In genomic region chr10:127259385-127259784, GRCh38 we compare ENCODE assay signal across 24 cellular contexts.
DNase-seq lines count a peak whose midpoint lies in the region; ATAC-seq and TF ChIP-seq lines count a peak whose summit lies in the region.
"Had no signal": no experiment of that assay in that cellular context is flagged by ENCODE, and none has a peak within 500 bp of the region (broad histone marks: within the 10 kb centered on the region; RNA-seq: fewer than 3 reads in every experiment).

No MANE protein-coding gene starts in this region.

- H3K4me1 Mint-ChIP-seq in nephron progenitor cell (peaks cover 19% of the 10 kb centered on the region), osteocyte (ENCODE audit: unreplicated experiment) (peaks cover 12% of the 10 kb centered on the region)

- H3K27ac Mint-ChIP-seq in nephron progenitor cell (peak overlapping the region; percentile 41), osteocyte (ENCODE audit: unreplicated experiment) (no peak overlapping the region)
- H3K27ac Mint-ChIP-seq: CD4-positive, alpha-beta memory T cell; CD4-positive, CD25-positive, alpha-beta regulatory T cell had no signal

- peaks cover 0 to 1% (median under 1%) of the 10 kb centered on the region in 4 donors for H3K4me1 ChIP-seq in upper lobe of left lung
- no peaks in the 10 kb centered on the region for H3K4me1 ChIP-seq in left lung
- H3K4me1 ChIP-seq: BE2C had no signal

- H3K36me3 ChIP-seq in upper lobe of left lung (peaks cover 0 to 16% (median 4%) of the 10 kb centered on the region in 4 donors), left lung (peaks cover 0 to 7% of the 10 kb centered on the region in 2 donors)
- H3K36me3 ChIP-seq: BE2C, BLaER1 had no signal

- no peak overlapping the region for H3K27ac ChIP-seq in upper lobe of left lung
- H3K27ac ChIP-seq in left lung: no peak overlapping the region
- H3K27ac ChIP-seq: BLaER1 had no signal

- H3K36me3 Mint-ChIP-seq in nephron progenitor cell (ENCODE audit: low read depth) (peaks cover 45% of the 10 kb centered on the region), osteocyte (ENCODE audit: unreplicated experiment) (peaks cover 19% of the 10 kb centered on the region)
- H3K36me3 Mint-ChIP-seq: CD14-positive monocyte; CD4-positive, alpha-beta memory T cell; CD4-positive, CD25-positive, alpha-beta regulatory T cell; CD8-positive, alpha-beta memory T cell had no signal

- H3K4me3 Mint-ChIP-seq in nephron progenitor cell (no peak overlapping the region), osteocyte (ENCODE audit: unreplicated experiment) (no peak overlapping the region)
- H3K4me3 Mint-ChIP-seq: CD14-positive monocyte; CD4-positive, alpha-beta memory T cell; CD4-positive, CD25-positive, alpha-beta regulatory T cell; CD8-positive, alpha-beta memory T cell had no signal

- 92 to 98% methylated on average over 6 to 12 of the region's 12 CpGs for WGBS in upper lobe of left lung, 2 donors

- H3K9me3 ChIP-seq in upper lobe of left lung (no peaks in the 10 kb centered on the region), left lung (no peaks in the 10 kb centered on the region)
- H3K9me3 ChIP-seq: BE2C had no signal

- TF ChIP-seq POLR2A in upper lobe of left lung (IDR thresholded peaks at IDR 0.05): no peak

- ATAC-seq in upper lobe of left lung (ENCODE audit: low FRiP score in 2 of 2): peak; percentile 12 to 60
- ATAC-seq in HG03354 (IDR thresholded peaks at IDR 0.05; ENCODE audit: poor library complexity, severe bottlenecking, unreplicated experiment): no peak
- ATAC-seq in left lung: no peak
- ATAC-seq: GM12878 had no signal

- H3K4me3 ChIP-seq in upper lobe of left lung (no peak overlapping the region), left lung (no peak overlapping the region)
- H3K4me3 ChIP-seq: BLaER1, GM12878 had no signal

- intact Hi-C loops in left lung (cut with DNase I): no loop called here

- no peak for TF ChIP-seq CTCF in nephron progenitor cell (IDR thresholded peaks at IDR 0.05)
- no peak for TF ChIP-seq CTCF in osteocyte (IDR thresholded peaks at IDR 0.05)
- TF ChIP-seq CTCF in upper lobe of left lung (IDR thresholded peaks at IDR 0.05): no peak
- no peak for TF ChIP-seq CTCF in left lung (IDR thresholded peaks at IDR 0.05)

- H3K9me3 Mint-ChIP-seq in nephron progenitor cell (no peaks in the 10 kb centered on the region), osteocyte (ENCODE audit: unreplicated experiment) (no peaks in the 10 kb centered on the region)

- no peak for DNase-seq in nephron progenitor cell
- peak; percentile 73 for DNase-seq in osteocyte (ENCODE audit: extremely low spot score, unreplicated experiment)
- peak in 1 of 2 donors; percentile 43 for DNase-seq in upper lobe of left lung
- DNase-seq in nucleus accumbens (lab: John Stamatoyannopoulos, UW): no peak
- no peak for DNase-seq in left lung
- DNase-seq: 8988T; ACHN; BE2C; C1 segment of cervical spinal cord; CD4-positive, alpha-beta memory T cell; CD4-positive, CD25-positive, alpha-beta regulatory T cell; CD8-positive, alpha-beta memory T cell; COR-L47; DMS 273 treated with DMSO at 0.1 percent for 48 hours; DMS153; DMS53; DMS79; DND-41; EL; GDM1 had no signal

- no peak for TF ChIP-seq EP300 in upper lobe of left lung (IDR thresholded peaks at IDR 0.05)

- no peaks in the 10 kb centered on the region for H3K27me3 ChIP-seq in upper lobe of left lung
- H3K27me3 ChIP-seq in left lung: no peaks in the 10 kb centered on the region
- H3K27me3 ChIP-seq: BE2C, BLaER1 had no signal

- H3K27me3 Mint-ChIP-seq in nephron progenitor cell (ENCODE audit: low read depth, poor library complexity) (peaks cover 5% of the 10 kb centered on the region), osteocyte (ENCODE audit: unreplicated experiment) (no peaks in the 10 kb centered on the region)
- H3K27me3 Mint-ChIP-seq: CD4-positive, alpha-beta memory T cell; CD4-positive, CD25-positive, alpha-beta regulatory T cell had no signal

Comparison
In these comparisons a context has a peak if more than half of its experiments do, and no peak if none do; other contexts are left out.
1. ATAC-seq: peak in upper lobe of left lung (2 of 2); none in HG03354 (single experiment) and left lung (single experiment).